ENCODE assay signal across 1 cellular context in the genomic region with DNA sequence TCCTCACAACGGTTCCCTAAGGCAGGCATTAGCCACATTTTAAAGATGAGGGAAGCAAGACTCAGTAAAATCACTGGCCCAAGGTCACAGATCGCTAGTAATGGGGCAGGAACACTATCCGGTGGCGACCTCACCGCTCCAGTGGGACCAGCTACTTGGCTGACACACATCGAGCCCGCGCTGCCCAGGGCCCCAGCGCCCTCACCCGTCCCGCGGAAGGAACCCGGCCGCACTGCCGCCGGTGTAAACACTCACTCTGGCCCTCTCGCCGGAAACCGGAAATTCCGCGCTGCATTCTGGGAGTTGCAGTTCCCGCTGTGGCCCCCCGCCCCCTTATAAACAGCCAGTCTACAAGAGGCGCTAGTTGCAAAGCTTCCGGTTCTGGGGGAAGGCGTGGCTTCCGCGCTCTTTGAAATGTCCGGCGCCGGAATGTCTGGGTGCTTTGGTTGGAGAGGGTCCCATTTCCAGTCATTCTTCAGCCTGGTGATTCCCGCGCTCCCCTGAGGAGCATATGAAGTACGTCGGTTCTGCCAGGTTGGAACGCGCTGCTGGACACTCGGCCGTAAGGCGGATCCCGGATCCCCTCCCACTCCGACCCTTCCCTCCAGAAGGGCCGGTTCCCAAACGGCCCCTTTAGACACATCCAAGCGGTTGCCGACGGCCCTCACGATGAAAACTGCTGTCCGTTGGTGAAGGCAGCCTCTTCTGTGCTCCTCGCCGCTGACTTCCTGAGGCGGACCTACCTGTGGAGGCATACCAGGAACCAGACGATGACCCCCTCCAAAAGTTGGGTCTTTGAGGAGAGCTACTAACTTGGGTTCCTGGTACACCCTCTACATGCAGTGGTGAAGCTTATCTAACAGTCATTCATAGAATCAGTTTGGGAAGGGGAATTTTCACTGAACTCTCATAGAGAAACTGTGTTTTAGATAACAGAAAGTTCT.
TF ChIP-seq lines count a peak whose summit lies in the region.

Gene UBL7, minus strand, starts transcription at position 258 of the 944 bp plus-strand sequence. CDS start 2,293 bp downstream, outside the sequence.

TF ChIP-seq in K562, 482 proteins besides CTCF, POLR2A, EP300 and RAD21 (continued from another document and continues in another):
- TF ChIP-seq THRA (IDR thresholded peaks at IDR 0.05) (no peak), GABPB1 (CRISPR knock-in tag; IDR thresholded peaks at IDR 0.05) (peak; percentile 98), SRSF9 (IDR thresholded peaks at IDR 0.05; ENCODE audit: borderline replicate concordance, low read depth, low read length) (no peak), ZMIZ1 (IDR thresholded peaks at IDR 0.05; ENCODE audit: low read depth in 2 of 2, low read length in 2 of 2) (peak in 1 of 2 experiments; percentile 56; a peak in 1 of 4 replicates), POLR2G (IDR thresholded peaks at IDR 0.05; ENCODE audit: low read depth, low read length) (peak; percentile 99), ZKSCAN8 (CRISPR knock-in tag; IDR thresholded peaks at IDR 0.05) (no peak), CBFB (CRISPR knock-in tag; IDR thresholded peaks at IDR 0.05) (peak; percentile 73; the same call in 1 of the 2 replicates), RAD51 (IDR thresholded peaks at IDR 0.05; ENCODE audit: borderline replicate concordance, low read depth) (no peak), MCM3 (IDR thresholded peaks at IDR 0.05) (no peak), HNRNPK (IDR thresholded peaks at IDR 0.05; ENCODE audit: low read depth, low read length, poor library complexity, severe bottlenecking) (no peak), MLX (CRISPR knock-in tag; conservative IDR thresholded peaks at IDR 0.05) (no peak), PURB (CRISPR knock-in tag; IDR thresholded peaks at IDR 0.05; ENCODE audit: low read depth) (no peak), EGR1 (conservative IDR thresholded peaks at IDR 0.05) (peak; percentile 57), ZFX (CRISPR knock-in tag; IDR thresholded peaks at IDR 0.05) (peak; percentile 91), DIDO1 (tag; IDR thresholded peaks at IDR 0.05; ENCODE audit: low read depth) (peak; percentile 11; the same call in 1 of the 2 replicates), ELK1 (CRISPR knock-in tag; IDR thresholded peaks at IDR 0.05) (no peak), TFE3 (CRISPR knock-in tag; IDR thresholded peaks at IDR 0.05) (no peak), DACH1 (IDR thresholded peaks at IDR 0.05; ENCODE audit: partially characterized antibody) (no peak), MCM2 (IDR thresholded peaks at IDR 0.05; ENCODE audit: low read depth) (no peak), SRSF1 (IDR thresholded peaks at IDR 0.05; ENCODE audit: low read depth, low read length) (no peak), ARID2 (IDR thresholded peaks at IDR 0.05) (no peak), HNRNPH1 (optimal IDR thresholded peaks at IDR 0.05; ENCODE audit: low read depth, low read length) (no peak), POU5F1 (IDR thresholded peaks at IDR 0.05; ENCODE audit: borderline replicate concordance, low read depth, low read length, partially characterized antibody) (peak; percentile 44)
- TF ChIP-seq, protein P1, sequence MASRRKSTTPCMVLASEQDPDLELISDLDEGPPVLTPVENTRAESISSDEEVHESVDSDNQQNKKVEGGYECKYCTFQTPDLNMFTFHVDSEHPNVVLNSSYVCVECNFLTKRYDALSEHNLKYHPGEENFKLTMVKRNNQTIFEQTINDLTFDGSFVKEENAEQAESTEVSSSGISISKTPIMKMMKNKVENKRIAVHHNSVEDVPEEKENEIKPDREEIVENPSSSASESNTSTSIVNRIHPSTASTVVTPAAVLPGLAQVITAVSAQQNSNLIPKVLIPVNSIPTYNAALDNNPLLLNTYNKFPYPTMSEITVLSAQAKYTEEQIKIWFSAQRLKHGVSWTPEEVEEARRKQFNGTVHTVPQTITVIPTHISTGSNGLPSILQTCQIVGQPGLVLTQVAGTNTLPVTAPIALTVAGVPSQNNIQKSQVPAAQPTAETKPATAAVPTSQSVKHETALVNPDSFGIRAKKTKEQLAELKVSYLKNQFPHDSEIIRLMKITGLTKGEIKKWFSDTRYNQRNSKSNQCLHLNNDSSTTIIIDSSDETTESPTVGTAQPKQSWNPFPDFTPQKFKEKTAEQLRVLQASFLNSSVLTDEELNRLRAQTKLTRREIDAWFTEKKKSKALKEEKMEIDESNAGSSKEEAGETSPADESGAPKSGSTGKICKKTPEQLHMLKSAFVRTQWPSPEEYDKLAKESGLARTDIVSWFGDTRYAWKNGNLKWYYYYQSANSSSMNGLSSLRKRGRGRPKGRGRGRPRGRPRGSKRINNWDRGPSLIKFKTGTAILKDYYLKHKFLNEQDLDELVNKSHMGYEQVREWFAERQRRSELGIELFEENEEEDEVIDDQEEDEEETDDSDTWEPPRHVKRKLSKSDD (conservative IDR thresholded peaks at IDR 0.05; ENCODE audit: low read length), result no peak
- TF ChIP-seq, protein P2, sequence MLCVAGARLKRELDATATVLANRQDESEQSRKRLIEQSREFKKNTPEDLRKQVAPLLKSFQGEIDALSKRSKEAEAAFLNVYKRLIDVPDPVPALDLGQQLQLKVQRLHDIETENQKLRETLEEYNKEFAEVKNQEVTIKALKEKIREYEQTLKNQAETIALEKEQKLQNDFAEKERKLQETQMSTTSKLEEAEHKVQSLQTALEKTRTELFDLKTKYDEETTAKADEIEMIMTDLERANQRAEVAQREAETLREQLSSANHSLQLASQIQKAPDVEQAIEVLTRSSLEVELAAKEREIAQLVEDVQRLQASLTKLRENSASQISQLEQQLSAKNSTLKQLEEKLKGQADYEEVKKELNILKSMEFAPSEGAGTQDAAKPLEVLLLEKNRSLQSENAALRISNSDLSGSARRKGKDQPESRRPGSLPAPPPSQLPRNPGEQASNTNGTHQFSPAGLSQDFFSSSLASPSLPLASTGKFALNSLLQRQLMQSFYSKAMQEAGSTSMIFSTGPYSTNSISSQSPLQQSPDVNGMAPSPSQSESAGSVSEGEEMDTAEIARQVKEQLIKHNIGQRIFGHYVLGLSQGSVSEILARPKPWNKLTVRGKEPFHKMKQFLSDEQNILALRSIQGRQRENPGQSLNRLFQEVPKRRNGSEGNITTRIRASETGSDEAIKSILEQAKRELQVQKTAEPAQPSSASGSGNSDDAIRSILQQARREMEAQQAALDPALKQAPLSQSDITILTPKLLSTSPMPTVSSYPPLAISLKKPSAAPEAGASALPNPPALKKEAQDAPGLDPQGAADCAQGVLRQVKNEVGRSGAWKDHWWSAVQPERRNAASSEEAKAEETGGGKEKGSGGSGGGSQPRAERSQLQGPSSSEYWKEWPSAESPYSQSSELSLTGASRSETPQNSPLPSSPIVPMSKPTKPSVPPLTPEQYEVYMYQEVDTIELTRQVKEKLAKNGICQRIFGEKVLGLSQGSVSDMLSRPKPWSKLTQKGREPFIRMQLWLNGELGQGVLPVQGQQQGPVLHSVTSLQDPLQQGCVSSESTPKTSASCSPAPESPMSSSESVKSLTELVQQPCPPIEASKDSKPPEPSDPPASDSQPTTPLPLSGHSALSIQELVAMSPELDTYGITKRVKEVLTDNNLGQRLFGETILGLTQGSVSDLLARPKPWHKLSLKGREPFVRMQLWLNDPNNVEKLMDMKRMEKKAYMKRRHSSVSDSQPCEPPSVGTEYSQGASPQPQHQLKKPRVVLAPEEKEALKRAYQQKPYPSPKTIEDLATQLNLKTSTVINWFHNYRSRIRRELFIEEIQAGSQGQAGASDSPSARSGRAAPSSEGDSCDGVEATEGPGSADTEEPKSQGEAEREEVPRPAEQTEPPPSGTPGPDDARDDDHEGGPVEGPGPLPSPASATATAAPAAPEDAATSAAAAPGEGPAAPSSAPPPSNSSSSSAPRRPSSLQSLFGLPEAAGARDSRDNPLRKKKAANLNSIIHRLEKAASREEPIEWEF (CRISPR knock-in tag; IDR thresholded peaks at IDR 0.05), result no peak
- TF ChIP-seq, protein P3, sequence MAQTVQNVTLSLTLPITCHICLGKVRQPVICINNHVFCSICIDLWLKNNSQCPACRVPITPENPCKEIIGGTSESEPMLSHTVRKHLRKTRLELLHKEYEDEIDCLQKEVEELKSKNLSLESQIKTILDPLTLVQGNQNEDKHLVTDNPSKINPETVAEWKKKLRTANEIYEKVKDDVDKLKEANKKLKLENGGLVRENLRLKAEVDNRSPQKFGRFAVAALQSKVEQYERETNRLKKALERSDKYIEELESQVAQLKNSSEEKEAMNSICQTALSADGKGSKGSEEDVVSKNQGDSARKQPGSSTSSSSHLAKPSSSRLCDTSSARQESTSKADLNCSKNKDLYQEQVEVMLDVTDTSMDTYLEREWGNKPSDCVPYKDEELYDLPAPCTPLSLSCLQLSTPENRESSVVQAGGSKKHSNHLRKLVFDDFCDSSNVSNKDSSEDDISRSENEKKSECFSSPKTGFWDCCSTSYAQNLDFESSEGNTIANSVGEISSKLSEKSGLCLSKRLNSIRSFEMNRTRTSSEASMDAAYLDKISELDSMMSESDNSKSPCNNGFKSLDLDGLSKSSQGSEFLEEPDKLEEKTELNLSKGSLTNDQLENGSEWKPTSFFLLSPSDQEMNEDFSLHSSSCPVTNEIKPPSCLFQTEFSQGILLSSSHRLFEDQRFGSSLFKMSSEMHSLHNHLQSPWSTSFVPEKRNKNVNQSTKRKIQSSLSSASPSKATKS (CRISPR knock-in tag; IDR thresholded peaks at IDR 0.05), result no peak; the same call in 1 of the 2 replicates
- TF ChIP-seq, protein P4, sequence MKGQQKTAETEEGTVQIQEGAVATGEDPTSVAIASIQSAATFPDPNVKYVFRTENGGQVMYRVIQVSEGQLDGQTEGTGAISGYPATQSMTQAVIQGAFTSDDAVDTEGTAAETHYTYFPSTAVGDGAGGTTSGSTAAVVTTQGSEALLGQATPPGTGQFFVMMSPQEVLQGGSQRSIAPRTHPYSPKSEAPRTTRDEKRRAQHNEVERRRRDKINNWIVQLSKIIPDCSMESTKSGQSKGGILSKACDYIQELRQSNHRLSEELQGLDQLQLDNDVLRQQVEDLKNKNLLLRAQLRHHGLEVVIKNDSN (CRISPR knock-in tag; IDR thresholded peaks at IDR 0.05), result no peak
- TF ChIP-seq, protein P5, sequence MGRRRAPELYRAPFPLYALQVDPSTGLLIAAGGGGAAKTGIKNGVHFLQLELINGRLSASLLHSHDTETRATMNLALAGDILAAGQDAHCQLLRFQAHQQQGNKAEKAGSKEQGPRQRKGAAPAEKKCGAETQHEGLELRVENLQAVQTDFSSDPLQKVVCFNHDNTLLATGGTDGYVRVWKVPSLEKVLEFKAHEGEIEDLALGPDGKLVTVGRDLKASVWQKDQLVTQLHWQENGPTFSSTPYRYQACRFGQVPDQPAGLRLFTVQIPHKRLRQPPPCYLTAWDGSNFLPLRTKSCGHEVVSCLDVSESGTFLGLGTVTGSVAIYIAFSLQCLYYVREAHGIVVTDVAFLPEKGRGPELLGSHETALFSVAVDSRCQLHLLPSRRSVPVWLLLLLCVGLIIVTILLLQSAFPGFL (CRISPR knock-in tag; IDR thresholded peaks at IDR 0.05), result no peak; the same call in 1 of the 2 replicates
